35 cellular contexts compared by ENCODE assay signal in the genomic region with DNA sequence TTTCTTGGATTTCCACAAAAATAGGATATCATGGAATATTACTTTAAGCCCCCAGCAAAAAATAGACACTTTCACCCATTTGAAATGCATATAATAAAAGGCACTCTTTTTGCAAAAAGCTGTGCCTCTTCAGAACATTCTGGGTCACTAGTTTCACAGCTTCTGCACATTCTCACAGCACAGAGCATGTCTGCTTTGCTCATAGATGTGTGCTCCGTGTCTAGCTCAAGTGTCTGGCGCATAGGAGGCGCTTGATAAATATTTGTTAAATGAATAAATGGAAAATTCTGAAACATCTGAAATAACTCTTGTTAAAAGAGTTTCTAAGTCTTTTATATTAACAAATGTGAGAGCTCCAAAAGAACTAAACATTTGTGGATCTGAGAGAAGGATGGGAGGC.
"Had no signal": no experiment of that assay in that cellular context is flagged by ENCODE, and none has a peak within 500 bp of the region (broad histone marks: within the 10 kb centered on the region; RNA-seq: fewer than 3 reads in every experiment).

No MANE protein-coding gene starts in this region.

- H3K4me3 ChIP-seq: cardiac muscle cell, Peyer's patch had no signal

- DNase-seq: activated CD4-positive, alpha-beta T cell treated with anti-CD3 and anti-CD28 coated beads, Interleukin-2, amount 10 ng/mL, durations not matched to agents 24 days and 14 days; activated CD4-positive, alpha-beta T cell treated with anti-CD3 and anti-CD28 coated beads, Interleukin-2, amount 50 U/mL, for 4 hours; activated CD8-positive, alpha-beta T cell treated with anti-CD3 and anti-CD28 coated beads for 36 hours; activated effector memory CD4-positive, alpha-beta T cell treated with anti-CD3 and anti-CD28 coated beads, Interleukin-2, amount 50 U/mL, for 16 hours; activated naive CD4-positive, alpha-beta T cell; activated naive CD4-positive, alpha-beta T cell treated with anti-CD3 and anti-CD28 coated beads, Interleukin-2, amount 50 U/mL, for 16 hours; activated naive CD8-positive, alpha-beta T cell treated with anti-CD3 and anti-CD28 coated beads for 36 hours; activated T-cell treated with anti-CD3 and anti-CD28 coated beads, Interleukin-2, amount 50 U/mL, for 1 hour; activated T-cell treated with anti-CD3 and anti-CD28 coated beads, Interleukin-2, amount 50 U/mL, for 72 hours; amniotic stem cell; aorta; brain microvascular endothelial cell; Kasumi-1; KG1; MM.1S; MV-4-11; NCI-H1092; NCI-H1436 treated with DMSO at 0.1 percent for 48 hours; NCI-H1694 treated with DMSO at 0.1 percent for 48 hours; NCI-H2029; NCI-H345; NCI-H524 treated with DMSO at 0.1 percent for 48 hours; NK-92 treated with Interleukin-12 subunit alpha and Interleukin-12 subunit beta, amount 100 ng/mL, for 24 hours; PC-3; Peyer's patch; RPMI8226; SIG-M5; T-cell; T-helper 2 cell; T-helper 9 cell had no signal

- H3K36me3 ChIP-seq: brain microvascular endothelial cell, cardiac muscle cell, Peyer's patch had no signal

- H3K27me3 ChIP-seq: brain microvascular endothelial cell, cardiac muscle cell, Peyer's patch had no signal

- ATAC-seq: activated CD8-positive, alpha-beta T cell treated with anti-CD3 and anti-CD28 coated beads for 36 hours; activated T-cell treated with anti-CD3 and anti-CD28 coated beads, Interleukin-2, amount 50 U/mL, for 72 hours; activated T-helper 17 cell treated with anti-CD3 and anti-CD28 coated beads, Interleukin-2, amount 50 U/mL, for 72 hours; PC-3; Right ventricle myocardium inferior; SK-N-SH treated with all-trans-retinoic acid at 6 μM for 48 hours; T-cell had no signal

- H3K36me3 Mint-ChIP-seq: activated naive CD8-positive, alpha-beta T cell treated with anti-CD3 and anti-CD28 coated beads for 36 hours; T-cell had no signal

- H3K27ac ChIP-seq: brain microvascular endothelial cell, cardiac muscle cell, Peyer's patch had no signal

- H3K4me1 Mint-ChIP-seq: activated CD4-positive, alpha-beta T cell treated with anti-CD3 and anti-CD28 coated beads, Interleukin-2, amount 10 ng/mL, durations not matched to agents 24 days and 14 days; activated T-helper 17 cell treated with anti-CD3 and anti-CD28 coated beads, Interleukin-2, amount 50 U/mL, for 72 hours; central memory CD8-positive, alpha-beta T cell; T-cell had no signal

- H3K27ac Mint-ChIP-seq: activated CD4-positive, alpha-beta T cell treated with anti-CD3 and anti-CD28 coated beads, Interleukin-2, amount 10 ng/mL, durations not matched to agents 24 days and 14 days; activated CD8-positive, alpha-beta T cell treated with anti-CD3 and anti-CD28 coated beads for 36 hours; activated naive CD8-positive, alpha-beta T cell treated with anti-CD3 and anti-CD28 coated beads for 36 hours; activated T-cell treated with anti-CD3 and anti-CD28 coated beads, Interleukin-2, amount 50 U/mL, for 72 hours; activated T-helper 17 cell treated with anti-CD3 and anti-CD28 coated beads, Interleukin-2, amount 50 U/mL, for 72 hours; T-cell had no signal

- H3K4me3 Mint-ChIP-seq: activated CD4-positive, alpha-beta T cell treated with anti-CD3 and anti-CD28 coated beads, Interleukin-2, amount 10 ng/mL, durations not matched to agents 24 days and 14 days; activated CD8-positive, alpha-beta T cell treated with anti-CD3 and anti-CD28 coated beads for 36 hours; activated naive CD8-positive, alpha-beta T cell treated with anti-CD3 and anti-CD28 coated beads for 36 hours; activated T-cell treated with anti-CD3 and anti-CD28 coated beads, Interleukin-2, amount 50 U/mL, for 72 hours; activated T-helper 17 cell treated with anti-CD3 and anti-CD28 coated beads, Interleukin-2, amount 50 U/mL, for 72 hours; central memory CD8-positive, alpha-beta T cell; T-cell had no signal

- H3K27me3 Mint-ChIP-seq: central memory CD8-positive, alpha-beta T cell; T-cell had no signal

- H3K9me3 ChIP-seq: Peyer's patch had no signal
